8 cellular contexts compared by ENCODE assay signal in the genomic region with DNA sequence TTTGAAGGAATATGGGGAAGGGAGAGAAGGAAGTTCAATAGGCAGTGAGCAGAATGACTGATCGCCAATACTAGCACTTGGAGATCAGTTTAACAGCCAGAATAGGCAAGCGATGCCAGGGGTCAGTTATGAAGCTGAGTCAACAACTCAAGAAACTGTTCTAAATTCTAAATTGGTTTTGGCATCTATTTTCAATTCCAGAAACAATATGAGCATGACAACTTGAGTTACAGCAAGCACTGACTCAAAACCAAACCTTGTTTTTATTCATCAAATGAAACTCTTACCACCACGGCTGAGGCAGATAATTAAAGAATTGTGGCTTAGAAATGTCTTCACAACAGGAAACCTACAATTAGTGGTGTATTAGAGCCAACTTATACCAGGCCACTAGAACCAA.
DNase-seq lines count a peak whose midpoint lies in the region; ATAC-seq and TF ChIP-seq lines count a peak whose summit lies in the region.

No MANE protein-coding gene starts in this region.

- H3K4me3 Mint-ChIP-seq in activated naive CD4-positive, alpha-beta T cell treated with anti-CD3 and anti-CD28 coated beads for 36 hours: no peak overlapping the region
- peak overlapping the region; percentile 4 for H3K4me3 Mint-ChIP-seq in activated CD8-positive, alpha-beta T cell treated with anti-CD3 and anti-CD28 coated beads for 36 hours
- no peak overlapping the region for H3K4me3 Mint-ChIP-seq in nephron
- no peak overlapping the region for H3K4me3 Mint-ChIP-seq in endothelial cell (ENCODE audit: unreplicated experiment)

- CTCF ChIA-PET in activated naive CD4-positive, alpha-beta T cell treated with anti-CD3 and anti-CD28 coated beads for 36 hours (lab: Charles Lee): interaction anchor here (1.1 to 1.7 kb wide), 3 partner anchors 12 to 35 kb away, joined by 3 to 7 read pairs (median 4); no protein-coding TSS in a partner anchor
- CTCF ChIA-PET in activated CD8-positive, alpha-beta T cell treated with anti-CD3 and anti-CD28 coated beads for 36 hours (lab: Charles Lee): interaction anchor here (2.0 to 2.4 kb wide), 2 partner anchors 9 to 12 kb away, joined by 6 to 10 read pairs; no protein-coding TSS in a partner anchor

- H3K27ac Mint-ChIP-seq in activated naive CD4-positive, alpha-beta T cell treated with anti-CD3 and anti-CD28 coated beads for 36 hours: peak overlapping the region; percentile 39
- peak overlapping the region; percentile 39 for H3K27ac Mint-ChIP-seq in activated CD8-positive, alpha-beta T cell treated with anti-CD3 and anti-CD28 coated beads for 36 hours
- H3K27ac Mint-ChIP-seq in nephron (peak overlapping the region in 2 of 3 experiments; percentile 35 to 41), endothelial cell (ENCODE audit: unreplicated experiment) (no peak overlapping the region)

- POLR2A ChIA-PET in activated CD8-positive, alpha-beta T cell treated with anti-CD3 and anti-CD28 coated beads for 36 hours (lab: Charles Lee): interaction anchor here (0.6 to 1.2 kb wide), 5 partner anchors 12 to 188 kb away, joined by 3 read pairs; no protein-coding TSS in a partner anchor

- H3K4me1 Mint-ChIP-seq in activated naive CD4-positive, alpha-beta T cell treated with anti-CD3 and anti-CD28 coated beads for 36 hours (ENCODE audit: low read depth): peaks cover 33% of the 10 kb centered on the region
- peaks cover 31% of the 10 kb centered on the region for H3K4me1 Mint-ChIP-seq in activated CD8-positive, alpha-beta T cell treated with anti-CD3 and anti-CD28 coated beads for 36 hours (ENCODE audit: low read depth)
- H3K4me1 Mint-ChIP-seq in nephron: no peaks in the 10 kb centered on the region
- H3K4me1 Mint-ChIP-seq in endothelial cell (ENCODE audit: unreplicated experiment): peaks cover 6% of the 10 kb centered on the region

- TF ChIP-seq CTCF in activated CD8-positive, alpha-beta T cell treated with anti-CD3 and anti-CD28 coated beads for 36 hours (IDR thresholded peaks at IDR 0.05): no peak
- TF ChIP-seq CTCF in nephron (IDR thresholded peaks at IDR 0.05; ENCODE audit: unreplicated experiment in 3 of 3) (no peak), endothelial cell (IDR thresholded peaks at IDR 0.05; ENCODE audit: unreplicated experiment) (no peak)

- DNase-seq in activated naive CD4-positive, alpha-beta T cell treated with anti-CD3 and anti-CD28 coated beads for 36 hours: peak; percentile 45
- DNase-seq in activated naive CD4-positive, alpha-beta T cell (lab: John Stamatoyannopoulos, UW): no peak
- peak; percentile 54 for DNase-seq in activated CD8-positive, alpha-beta T cell treated with anti-CD3 and anti-CD28 coated beads for 36 hours
- DNase-seq in NCI-H748 treated with DMSO at 0.1 percent for 48 hours (lab: John Stamatoyannopoulos, UW): no peak
- DNase-seq in NCI-H2171 treated with DMSO at 0.1 percent for 48 hours (lab: John Stamatoyannopoulos, UW): no peak
- DNase-seq in endothelial cell (ENCODE audit: low spot score): no peak

- peak; percentile 84 for ATAC-seq in HG02840 (IDR thresholded peaks at IDR 0.05; ENCODE audit: low FRiP score, unreplicated experiment)
- peak; percentile 77 for ATAC-seq in activated CD8-positive, alpha-beta T cell treated with anti-CD3 and anti-CD28 coated beads for 36 hours

- H3K36me3 Mint-ChIP-seq in activated naive CD4-positive, alpha-beta T cell treated with anti-CD3 and anti-CD28 coated beads for 36 hours (ENCODE audit: low read depth): peaks cover 27% of the 10 kb centered on the region
- H3K36me3 Mint-ChIP-seq in activated CD8-positive, alpha-beta T cell treated with anti-CD3 and anti-CD28 coated beads for 36 hours (ENCODE audit: low read depth): peaks cover 35% of the 10 kb centered on the region
- no peaks in the 10 kb centered on the region for H3K36me3 Mint-ChIP-seq in nephron (ENCODE audit: low read depth)
- no peaks in the 10 kb centered on the region for H3K36me3 Mint-ChIP-seq in endothelial cell (ENCODE audit: low read depth, unreplicated experiment)

- intact Hi-C loops in activated naive CD4-positive, alpha-beta T cell treated with anti-CD3 and anti-CD28 coated beads for 36 hours (cut with micrococcal nuclease): loop anchor here (1.0 kb wide), 8 partner anchors 13 to 206 kb away; no protein-coding TSS in a partner anchor
- intact Hi-C loops in activated CD8-positive, alpha-beta T cell treated with anti-CD3 and anti-CD28 coated beads for 36 hours (cut with micrococcal nuclease): loop anchor here (5.0 kb wide), 3 partner anchors 76 to 196 kb away; no protein-coding TSS in a partner anchor

- H3K9me3 Mint-ChIP-seq in activated naive CD4-positive, alpha-beta T cell treated with anti-CD3 and anti-CD28 coated beads for 36 hours: no peaks in the 10 kb centered on the region
- H3K9me3 Mint-ChIP-seq in activated CD8-positive, alpha-beta T cell treated with anti-CD3 and anti-CD28 coated beads for 36 hours: no peaks in the 10 kb centered on the region
- H3K9me3 Mint-ChIP-seq in nephron (no peaks in the 10 kb centered on the region), endothelial cell (ENCODE audit: unreplicated experiment) (no peaks in the 10 kb centered on the region)

- H3K27me3 Mint-ChIP-seq in activated naive CD4-positive, alpha-beta T cell treated with anti-CD3 and anti-CD28 coated beads for 36 hours (ENCODE audit: low read depth): no peaks in the 10 kb centered on the region
- H3K27me3 Mint-ChIP-seq in activated CD8-positive, alpha-beta T cell treated with anti-CD3 and anti-CD28 coated beads for 36 hours: no peaks in the 10 kb centered on the region
- no peaks in the 10 kb centered on the region for H3K27me3 Mint-ChIP-seq in nephron (ENCODE audit: low read depth)
- H3K27me3 Mint-ChIP-seq in endothelial cell (ENCODE audit: unreplicated experiment): no peaks in the 10 kb centered on the region

Comparison
In these comparisons a context has a peak if more than half of its experiments do, and no peak if none do; other contexts are left out.
1. DNase-seq: peak in activated naive CD4-positive, alpha-beta T cell treated with anti-CD3 and anti-CD28 coated beads for 36 hours (single experiment) and activated CD8-positive, alpha-beta T cell treated with anti-CD3 and anti-CD28 coated beads for 36 hours (single experiment); none in activated naive CD4-positive, alpha-beta T cell (0 of 4), NCI-H748 treated with DMSO at 0.1 percent for 48 hours (single experiment), NCI-H2171 treated with DMSO at 0.1 percent for 48 hours (single experiment) and endothelial cell (single experiment).